17 cellular contexts compared by ENCODE assay signal in genomic region chr7:3862774-3863173, GRCh38.
"Had no signal": no experiment of that assay in that cellular context is flagged by ENCODE, and none has a peak within 500 bp of the region (broad histone marks: within the 10 kb centered on the region; RNA-seq: fewer than 3 reads in every experiment).

No MANE protein-coding gene starts in this region.

- DNase-seq: activated CD4-positive, alpha-beta T cell treated with anti-CD3 and anti-CD28 coated beads, Interleukin-2, amount 10 ng/mL, durations not matched to agents 7 days and 5 days; activated CD8-positive, alpha-beta T cell treated with anti-CD3 and anti-CD28 coated beads, Interleukin-2, amount 10 ng/mL, durations not matched to agents 7 days and 5 days; activated naive CD4-positive, alpha-beta T cell treated with Interleukin-2 at 50 U/mL for 16 hours; activated T-cell treated with anti-CD3 and anti-CD28 coated beads, Interleukin-2, amount 50 U/mL, for 24 hours; colonic mucosa; kidney; natural killer cell; occipital lobe; stimulated activated CD4-positive, alpha-beta T cell treated with anti-CD3 and anti-CD28 coated beads, Interleukin-2, amount 100 ng/mL, for 48 hours; T1000 had no signal

- H3K36me3 Mint-ChIP-seq: natural killer cell, type B pancreatic cell had no signal

- H3K4me1 ChIP-seq: colonic mucosa, foreskin keratinocyte had no signal

- H3K9me3 Mint-ChIP-seq: activated T-cell treated with anti-CD3 and anti-CD28 coated beads, Interleukin-2, amount 50 U/mL, for 24 hours; activated T-helper 2 cell treated with anti-CD3 and anti-CD28 coated beads, Interferon-gamma antibody, Interleukin-2, Interleukin-4, amounts not matched to agents 10 μg/mL and 5 μg/mL and 100 μg/mL, durations not matched to agents 14 hours and 24 hours and 36 hours; central memory CD8-positive, alpha-beta T cell; natural killer cell; type B pancreatic cell had no signal

- H3K36me3 ChIP-seq: brain microvascular endothelial cell, colonic mucosa had no signal

- H3K27me3 Mint-ChIP-seq: activated CD4-positive, alpha-beta T cell treated with anti-CD3 and anti-CD28 coated beads, Interleukin-2, amount 10 ng/mL, durations not matched to agents 7 days and 5 days; progenitor cell of endocrine pancreas; type B pancreatic cell had no signal

- H3K4me3 ChIP-seq: colonic mucosa had no signal

- H3K9me3 ChIP-seq: colonic mucosa had no signal

- ATAC-seq: activated CD8-positive, alpha-beta T cell treated with anti-CD3 and anti-CD28 coated beads, Interleukin-2, amount 10 ng/mL, durations not matched to agents 7 days and 5 days; left lobe of liver; natural killer cell had no signal

- H3K27me3 ChIP-seq: brain microvascular endothelial cell, colonic mucosa, foreskin keratinocyte had no signal

- H3K27ac ChIP-seq: brain microvascular endothelial cell, colonic mucosa, foreskin keratinocyte had no signal

- H3K27ac Mint-ChIP-seq: activated CD4-positive, alpha-beta T cell treated with anti-CD3 and anti-CD28 coated beads, Interleukin-2, amount 10 ng/mL, durations not matched to agents 7 days and 5 days; activated CD8-positive, alpha-beta T cell treated with anti-CD3 and anti-CD28 coated beads, Interleukin-2, amount 10 ng/mL, durations not matched to agents 7 days and 5 days; activated T-cell treated with anti-CD3 and anti-CD28 coated beads, Interleukin-2, amount 50 U/mL, for 24 hours; activated T-helper 2 cell treated with anti-CD3 and anti-CD28 coated beads, Interferon-gamma antibody, Interleukin-2, Interleukin-4, amounts not matched to agents 10 μg/mL and 5 μg/mL and 100 μg/mL, durations not matched to agents 14 hours and 24 hours and 36 hours; natural killer cell; progenitor cell of endocrine pancreas had no signal

- H3K4me1 Mint-ChIP-seq: activated CD4-positive, alpha-beta T cell treated with anti-CD3 and anti-CD28 coated beads, Interleukin-2, amount 10 ng/mL, durations not matched to agents 7 days and 5 days; central memory CD8-positive, alpha-beta T cell; natural killer cell had no signal

- H3K4me3 Mint-ChIP-seq: activated CD4-positive, alpha-beta T cell treated with anti-CD3 and anti-CD28 coated beads, Interleukin-2, amount 10 ng/mL, durations not matched to agents 7 days and 5 days; activated CD8-positive, alpha-beta T cell treated with anti-CD3 and anti-CD28 coated beads, Interleukin-2, amount 10 ng/mL, durations not matched to agents 7 days and 5 days; activated T-cell treated with anti-CD3 and anti-CD28 coated beads, Interleukin-2, amount 50 U/mL, for 24 hours; central memory CD8-positive, alpha-beta T cell; natural killer cell; type B pancreatic cell had no signal
